ENCODE assay signal across 1 cellular context in the genomic region with DNA sequence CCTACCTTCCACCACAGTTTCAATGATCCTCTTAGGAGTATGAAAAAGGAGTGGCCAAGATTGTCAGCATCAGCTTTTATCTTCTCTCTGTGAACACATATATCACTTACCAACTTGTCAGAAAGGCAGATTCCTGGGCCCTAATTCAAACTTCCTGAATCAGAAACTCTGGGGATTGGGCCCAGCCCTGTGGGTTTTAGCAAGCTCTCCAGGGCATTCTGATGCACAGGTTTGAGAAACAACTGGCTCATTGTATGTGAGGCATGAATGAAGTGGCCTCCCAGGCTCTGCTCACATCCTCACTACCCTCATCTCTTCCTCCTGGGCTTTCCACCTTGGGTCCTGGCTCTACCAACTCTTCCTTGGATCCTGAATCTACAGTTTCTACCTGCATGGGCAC.
TF ChIP-seq lines count a peak whose summit lies in the region.

No MANE protein-coding gene starts in this region.

TF ChIP-seq in H1, 55 proteins besides CTCF, POLR2A, EP300 and RAD21:
- no peak for TF ChIP-seq SIN3A (conservative IDR thresholded peaks at IDR 0.05 in 1 of 2, IDR thresholded peaks at IDR 0.05 in 1 of 2; ENCODE audit: low read depth in 1 of 2, low read length in 2 of 2)
- no peak for TF ChIP-seq SUZ12 (IDR thresholded peaks at IDR 0.05; ENCODE audit: low read length)
- TF ChIP-seq SAP30 (IDR thresholded peaks at IDR 0.05; ENCODE audit: insufficient read depth, insufficient replicate concordance, low read length), result no peak
- TF ChIP-seq, protein P1, sequence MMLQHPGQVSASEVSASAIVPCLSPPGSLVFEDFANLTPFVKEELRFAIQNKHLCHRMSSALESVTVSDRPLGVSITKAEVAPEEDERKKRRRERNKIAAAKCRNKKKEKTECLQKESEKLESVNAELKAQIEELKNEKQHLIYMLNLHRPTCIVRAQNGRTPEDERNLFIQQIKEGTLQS (IDR thresholded peaks at IDR 0.05; ENCODE audit: insufficient read depth, low read depth, low read length), result no peak
- no peak for TF ChIP-seq NANOG (IDR thresholded peaks at IDR 0.05; ENCODE audit: insufficient read depth, low read depth, low read length, poor library complexity, severe bottlenecking)
- no peak for TF ChIP-seq CHD1 (IDR thresholded peaks at IDR 0.05; ENCODE audit: low read depth, low read length)
- no peak for TF ChIP-seq SP1 (IDR thresholded peaks at IDR 0.05; ENCODE audit: low read depth, low read length)
